In genomic region chr2:241274127-241274526, GRCh38 we compare ENCODE assay signal across 1 cellular context.
A peak's percentile ranks its signal among the peaks of the same experiment; 100 is the strongest.
TF ChIP-seq lines count a peak whose summit lies in the region.

No MANE protein-coding gene starts in this region.

TF ChIP-seq in K562, 482 proteins besides CTCF, POLR2A, EP300 and RAD21:
- TF ChIP-seq NFYB (IDR thresholded peaks at IDR 0.05; ENCODE audit: extremely low read depth, insufficient read length) (peak; percentile 17), ZNF764 (CRISPR knock-in tag; IDR thresholded peaks at IDR 0.05; ENCODE audit: low read depth) (no peak)
TF ChIP-seq in K562: peak in this region for 1.
